ENCODE assay signal across 18 cellular contexts in the genomic region with DNA sequence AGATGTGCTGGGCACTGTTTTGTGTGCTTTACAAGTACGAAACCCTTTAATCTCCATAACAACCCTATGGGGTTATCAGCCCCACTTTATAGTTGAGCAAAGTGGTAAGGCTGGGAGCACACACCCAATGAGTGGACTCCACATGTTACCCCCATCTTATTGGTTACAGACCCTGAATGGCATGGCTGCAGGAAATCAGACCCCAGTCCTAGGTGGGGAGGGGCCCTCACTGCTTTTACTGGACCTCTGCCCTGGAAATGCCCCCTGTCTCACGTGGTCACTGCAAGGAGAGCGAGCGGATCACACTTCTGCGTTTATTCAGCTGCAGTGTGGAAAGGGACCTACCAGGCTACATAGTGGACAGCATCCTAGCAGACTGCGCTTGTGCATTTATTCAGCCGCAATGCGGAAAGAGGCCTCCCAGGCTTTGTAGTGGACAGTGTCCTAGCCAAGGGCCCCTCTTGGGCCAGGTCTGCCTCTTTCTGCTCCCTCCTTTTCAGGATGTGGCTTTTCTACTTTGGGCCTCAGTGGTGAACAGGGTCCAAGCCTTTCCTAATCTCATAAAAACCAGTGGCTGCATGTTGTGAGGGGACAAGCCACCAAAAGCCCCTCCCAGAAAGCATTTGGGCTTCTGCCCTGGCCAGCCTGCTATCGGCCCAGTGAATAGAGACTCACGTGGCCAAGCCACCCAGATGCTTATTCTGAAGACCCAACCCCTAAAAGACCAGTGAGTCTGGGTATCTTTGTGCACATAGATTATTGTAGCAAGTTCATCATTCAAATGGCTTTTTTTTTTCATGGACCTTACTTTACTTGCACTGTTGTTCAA.
"Had no signal": no experiment of that assay in that cellular context is flagged by ENCODE, and none has a peak within 500 bp of the region (broad histone marks: within the 10 kb centered on the region; RNA-seq: fewer than 3 reads in every experiment).

No MANE protein-coding gene starts in this region.

- H3K9me3 ChIP-seq: SK-N-SH had no signal

- H3K27ac ChIP-seq: HL-60 had no signal

- DNase-seq: KBM-7, MV-4-11, NCI-H1092 treated with DMSO at 0.1 percent for 48 hours, NCI-H1436, NCI-H187, NCI-H2029, NCI-H2081 treated with DMSO at 0.1 percent for 48 hours, NCI-H2171, NCI-H226, NCI-H446, NCI-H510A, NCI-H524 treated with DMSO at 0.1 percent for 48 hours, NCI-H69, NCI-H774, RPMI8226, SHP77, SK-N-SH had no signal

- H3K4me2 ChIP-seq: SK-N-SH had no signal

- H3K9ac ChIP-seq: SK-N-SH had no signal
